In genomic region chr4:153075836-153076235, GRCh38 we compare ENCODE assay signal across 1 cellular context.
TF ChIP-seq lines count a peak whose summit lies in the region.

No MANE protein-coding gene starts in this region.

TF ChIP-seq in GM23338, 12 proteins besides CTCF, POLR2A, EP300 and RAD21 (continued from another document):
- TF ChIP-seq ETS1 (IDR thresholded peaks at IDR 0.05) (no peak), ZNF462 (CRISPR knock-in tag; IDR thresholded peaks at IDR 0.05) (no peak)
